Comparison of ENCODE assay signal across 17 cellular contexts in the genomic region with DNA sequence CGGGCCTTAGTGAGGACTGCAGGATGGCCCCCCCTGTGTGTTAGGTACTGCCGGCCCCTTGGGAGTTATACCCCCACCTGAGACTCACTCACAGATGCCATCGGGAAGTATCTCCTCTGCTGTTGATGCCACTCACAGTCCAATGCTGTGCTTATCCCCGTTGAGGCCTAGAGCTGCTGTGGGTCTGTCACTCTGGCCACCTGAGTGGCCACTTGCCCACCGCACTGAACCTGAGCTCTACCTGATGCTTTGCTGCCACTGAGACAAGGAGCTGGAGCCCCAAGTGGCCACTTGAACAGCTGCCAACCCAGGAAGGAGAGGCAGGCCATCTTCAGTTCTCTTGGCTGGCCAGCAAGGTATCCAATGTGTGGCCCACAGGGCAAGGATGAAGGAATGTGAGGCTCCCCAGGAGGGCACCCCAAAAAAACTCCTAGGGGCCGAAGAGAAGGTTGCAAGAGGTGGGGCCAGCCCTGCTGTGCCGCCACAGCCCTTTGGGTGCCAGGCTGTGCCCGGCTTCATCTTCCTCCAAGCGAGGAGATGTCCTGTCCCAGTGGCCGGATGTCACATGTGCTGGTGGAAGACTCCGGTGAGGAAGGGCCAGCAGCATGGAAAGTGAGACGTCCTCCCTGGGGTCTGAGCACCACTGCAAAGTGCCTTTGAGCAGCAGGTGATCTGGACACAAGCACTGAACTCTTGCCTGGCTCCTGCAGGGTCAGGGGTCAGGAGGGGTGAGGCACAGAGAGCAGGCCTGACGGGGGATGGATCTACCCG. TPM values are rescaled to one million over a fixed set of nuclear protein-coding genes. Genes with fewer than 3 reads are reported as not detected.
DNase-seq lines count a peak whose midpoint lies in the region; ATAC-seq, FAIRE-seq and TF ChIP-seq lines count a peak whose summit lies in the region.
"Had no signal": no experiment of that assay in that cellular context is flagged by ENCODE, and none has a peak within 500 bp of the region (broad histone marks: within the 10 kb centered on the region; RNA-seq: fewer than 3 reads in every experiment).

No MANE protein-coding gene starts in this region.

- H3K9me3 ChIP-seq in left ventricle myocardium inferior (replicated peaks) (no peaks in the 10 kb centered on the region), astrocyte (ENCODE audit: insufficient read depth, low read depth, low read length) (no peaks in the 10 kb centered on the region)
- no peaks in the 10 kb centered on the region for H3K9me3 ChIP-seq in CD8-positive, alpha-beta memory T cell (ENCODE audit: low read length)
- H3K9me3 ChIP-seq: Caco-2 had no signal

- no peaks in the 10 kb centered on the region for H3K36me3 Mint-ChIP-seq in CD8-positive, alpha-beta memory T cell
- H3K36me3 Mint-ChIP-seq in astrocyte (ENCODE audit: low read depth, unreplicated experiment), result no peaks in the 10 kb centered on the region
- H3K36me3 Mint-ChIP-seq in nephron progenitor cell (ENCODE audit: low read depth), result no peaks in the 10 kb centered on the region

- H3K36me3 ChIP-seq in left ventricle myocardium inferior (no peaks in the 10 kb centered on the region), astrocyte (ENCODE audit: insufficient read depth, low read length) (no peaks in the 10 kb centered on the region)
- no peaks in the 10 kb centered on the region for H3K36me3 ChIP-seq in CD8-positive, alpha-beta memory T cell (ENCODE audit: insufficient read depth, low read length)

- CTCF ChIA-PET in CD8-positive, alpha-beta memory T cell (lab: Charles Lee), result no interaction called here
- CTCF ChIA-PET in GM10248 (lab: Yijun Ruan, JAX), result interaction anchor here (1.2 kb wide), 1 partner anchor 10 kb away, joined by 3 read pairs; no protein-coding TSS in a partner anchor

- no peak for ATAC-seq in Right ventricle myocardium inferior

- H3K4me1 ChIP-seq in left ventricle myocardium inferior, result peaks cover 45% of the 10 kb centered on the region
- peaks cover 22% of the 10 kb centered on the region for H3K4me1 ChIP-seq in CD8-positive, alpha-beta memory T cell (ENCODE audit: insufficient read depth, low read length)
- H3K4me1 ChIP-seq in astrocyte (ENCODE audit: insufficient read depth, low read length), result peaks cover 32% of the 10 kb centered on the region

- H2AFZ ChIP-seq in astrocyte (ENCODE audit: low read depth, low read length), result no peak overlapping the region

- H3K4me2 ChIP-seq in astrocyte (ENCODE audit: low read length), result no peak overlapping the region

- H3K9me3 Mint-ChIP-seq in CD8-positive, alpha-beta memory T cell, result no peaks in the 10 kb centered on the region
- H3K9me3 Mint-ChIP-seq in astrocyte (ENCODE audit: unreplicated experiment) (no peaks in the 10 kb centered on the region), nephron progenitor cell (no peaks in the 10 kb centered on the region)

- peak; percentile 33 for DNase-seq in Right ventricle myocardium inferior (ENCODE audit: missing footprints)
- DNase-seq in left ventricle myocardium inferior, result no peak
- DNase-seq in CD8-positive, alpha-beta memory T cell, result no peak
- DNase-seq in astrocyte (ENCODE audit: low read depth), result no peak
- no peak for DNase-seq in nephron progenitor cell
- DNase-seq in NCI-H1417 (lab: John Stamatoyannopoulos, UW), result no peak
- DNase-seq in NCI-H2029 (lab: John Stamatoyannopoulos, UW), result no peak
- no peak for DNase-seq in GM10248 (ENCODE audit: extremely low spot score)
- DNase-seq: Caco-2, DMS153, H7, NCI-H1105, NCI-H187 treated with DMSO at 0.1 percent for 48 hours, NCI-H526 treated with DMSO at 0.1 percent for 48 hours, SHP77 treated with DMSO at 0.1 percent for 48 hours had no signal

- no peaks in the 10 kb centered on the region for H4K20me1 ChIP-seq in astrocyte (ENCODE audit: insufficient read depth, low read length)

- H3K79me2 ChIP-seq in astrocyte (ENCODE audit: insufficient read depth, low read length), result no peaks in the 10 kb centered on the region

- TF ChIP-seq CTCF in left ventricle myocardium inferior (IDR thresholded peaks at IDR 0.05; ENCODE audit: borderline replicate concordance), result no peak
- TF ChIP-seq CTCF in astrocyte (IDR thresholded peaks at IDR 0.05; ENCODE audit: insufficient read depth, low read depth, low read length), result no peak
- no peak for TF ChIP-seq CTCF in nephron progenitor cell (IDR thresholded peaks at IDR 0.05)
- TF ChIP-seq CTCF in GM10248 (IDR thresholded peaks at IDR 0.05; ENCODE audit: control extremely low read depth, extremely low read depth, low read depth, missing control alignments), result no peak

- intact Hi-C loops in Right ventricle myocardium inferior (cut with DNase I) (no loop called here), left ventricle myocardium inferior (cut with micrococcal nuclease) (no loop called here)

- POLR2A ChIA-PET in CD8-positive, alpha-beta memory T cell (lab: Charles Lee), result no interaction called here
- POLR2A ChIA-PET in GM10248 (lab: Yijun Ruan, JAX), result no interaction called here

- H3K4me1 Mint-ChIP-seq in CD8-positive, alpha-beta memory T cell, result peaks cover 27 to 36% (median 30%) of the 10 kb centered on the region in 3 donors
- H3K4me1 Mint-ChIP-seq in astrocyte (ENCODE audit: low read depth, unreplicated experiment) (peaks cover 39% of the 10 kb centered on the region), nephron progenitor cell (peaks cover 71% of the 10 kb centered on the region)

- no peak for FAIRE-seq in astrocyte (lab: Jason Lieb, UNC)
- FAIRE-seq: RCC 7860 had no signal

- H3K27me3 Mint-ChIP-seq in CD8-positive, alpha-beta memory T cell, result peaks cover 3 to 18% of the 10 kb centered on the region in 2 donors
- H3K27me3 Mint-ChIP-seq in astrocyte (ENCODE audit: low read depth, unreplicated experiment), result peaks cover 8% of the 10 kb centered on the region
- H3K27me3 Mint-ChIP-seq in nephron progenitor cell (ENCODE audit: low read depth, poor library complexity), result peaks cover 8% of the 10 kb centered on the region

- no peak overlapping the region for H3K4me3 ChIP-seq in left ventricle myocardium inferior
- no peak overlapping the region for H3K4me3 ChIP-seq in CD8-positive, alpha-beta memory T cell (ENCODE audit: low read length)
- no peak overlapping the region for H3K4me3 ChIP-seq in astrocyte (ENCODE audit: insufficient read depth, low read depth, low read length)

- peak overlapping the region in 3 of 8 donors; percentile 8 to 47 (median 23) for H3K27ac Mint-ChIP-seq in CD8-positive, alpha-beta memory T cell
- peak overlapping the region; percentile 99 for H3K27ac Mint-ChIP-seq in astrocyte (ENCODE audit: unreplicated experiment)
- peak overlapping the region; percentile 79 for H3K27ac Mint-ChIP-seq in nephron progenitor cell

- H3K9ac ChIP-seq in astrocyte (ENCODE audit: low read length), result no peak overlapping the region

- peak overlapping the region in 4 of 7 donors; percentile 37 to 51 (median 42) for H3K4me3 Mint-ChIP-seq in CD8-positive, alpha-beta memory T cell
- H3K4me3 Mint-ChIP-seq in astrocyte (ENCODE audit: unreplicated experiment) (no peak overlapping the region), nephron progenitor cell (peak overlapping the region; percentile 18)

- H3K27me3 ChIP-seq in left ventricle myocardium inferior (ENCODE audit: low read depth) (no peaks in the 10 kb centered on the region), astrocyte (ENCODE audit: insufficient read depth, low read length) (no peaks in the 10 kb centered on the region)
- H3K27me3 ChIP-seq in CD8-positive, alpha-beta memory T cell (ENCODE audit: insufficient read depth, low read length, poor library complexity, severe bottlenecking), result no peaks in the 10 kb centered on the region

- H3K27ac ChIP-seq in left ventricle myocardium inferior (replicated peaks) (no peak overlapping the region), astrocyte (ENCODE audit: low read depth, low read length) (no peak overlapping the region)
- H3K27ac ChIP-seq in CD8-positive, alpha-beta memory T cell (ENCODE audit: low read depth, low read length), result no peak overlapping the region
- H3K27ac ChIP-seq: C4-2B had no signal

RNA-seq across cellular contexts. Expression of a gene that starts 29.5 kb away (rescaled TPM):
- total RNA-seq in Right ventricle myocardium inferior, result 71.0 TPM
- 62.9 TPM for total RNA-seq in left ventricle myocardium inferior
- total RNA-seq in CD8-positive, alpha-beta memory T cell, result 10 to 100 TPM; 36.8 to 37.4 TPM
- 58.8 TPM for polyA plus RNA-seq in CD8-positive, alpha-beta memory T cell
- 37.8 and 40.0 TPM in 2 replicates for total RNA-seq in astrocyte
